ENCODE assay signal across 8 cellular contexts in the genomic region with DNA sequence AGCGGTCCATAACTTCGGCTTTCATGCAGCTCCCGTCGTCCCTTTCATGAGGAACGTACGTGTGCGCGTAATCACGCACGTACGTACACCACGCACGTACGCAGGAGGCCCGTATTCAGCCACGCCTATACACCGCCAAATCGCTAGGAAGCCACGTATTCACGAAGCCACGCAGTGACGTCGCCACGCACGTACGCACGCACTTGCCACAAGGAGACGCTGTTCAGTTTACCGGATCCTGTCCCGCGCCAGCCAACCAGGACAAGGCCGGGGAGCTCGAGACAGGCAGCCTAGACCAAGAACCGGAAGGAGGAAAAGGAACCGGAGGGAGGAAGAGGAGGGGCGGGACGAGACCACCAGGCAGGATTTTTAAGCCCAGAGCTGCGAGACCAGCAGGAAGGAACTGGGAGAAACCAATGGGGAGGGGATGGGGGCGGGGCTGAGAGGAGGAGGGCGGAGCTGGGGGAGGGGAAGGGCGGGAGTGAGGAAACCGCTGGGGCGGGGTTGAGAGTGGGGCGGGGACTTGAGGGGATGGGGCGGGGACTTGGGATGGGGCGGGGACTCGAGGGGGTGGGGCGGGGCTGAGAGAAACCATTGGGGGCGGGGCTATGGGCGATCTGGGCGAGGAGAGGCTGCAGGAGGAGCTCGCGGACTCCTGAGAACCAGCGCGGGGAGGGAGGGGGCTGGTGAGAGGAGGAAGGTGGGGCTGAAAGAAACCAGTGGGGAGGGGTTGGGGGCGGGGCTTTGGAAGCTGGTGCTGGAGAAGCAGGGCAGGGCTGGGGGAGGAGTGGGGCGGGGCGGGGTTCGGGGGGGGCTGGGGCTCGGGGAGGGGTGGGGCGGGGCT. TPM values are rescaled to one million over a fixed set of nuclear protein-coding genes. Genes with fewer than 3 reads are reported as not detected.
DNase-seq lines count a peak whose midpoint lies in the region; ATAC-seq lines count a peak whose summit lies in the region.

A gene (minus strand): TSS at position 65 of the 844 bp plus-strand sequence. CDS start 4,617 bp downstream, outside the sequence.

- DNase-seq in C1 segment of cervical spinal cord (lab: John Stamatoyannopoulos, UW), result peak; percentile 51 to 99 (median 86)
- peak; percentile 98 for DNase-seq in NCI-H748 (lab: John Stamatoyannopoulos, UW; ENCODE audit: unreplicated experiment)
- DNase-seq in activated CD4-positive, alpha-beta T cell treated with anti-CD3 and anti-CD28 coated beads, Interleukin-2, amount 50 U/mL, for 1 hour, result peak; percentile 88
- DNase-seq in cortex of kidney (lab: John Stamatoyannopoulos, UW), result peak; percentile 5
- peak; percentile 95 for DNase-seq in left colon
- peak; percentile 95 for DNase-seq in stimulated activated CD4-positive, alpha-beta T cell treated with anti-CD3 and anti-CD28 coated beads, Interleukin-1b, Interleukin-23, amount 100 ng/mL, for 48 hours

- intact Hi-C loops in left colon (cut with DNase I, micrococcal nuclease), result no loop called here

- ATAC-seq in GM19372 (IDR thresholded peaks at IDR 0.05; ENCODE audit: low read depth, unreplicated experiment) (peak; percentile 64), HG03558 (IDR thresholded peaks at IDR 0.05; ENCODE audit: extremely low read depth, unreplicated experiment) (peak; percentile 76), left colon (peak; percentile 55)

RNA-seq across cellular contexts. Expression of the gene that starts here (rescaled TPM):
- total RNA-seq in left colon, result 10 to 100 TPM; 30.0 to 31.7 TPM

Comparison
In these comparisons a context has a peak if more than half of its experiments do, and no peak if none do; other contexts are left out.
1. Peak in every context shown above with its lines: DNase-seq and ATAC-seq.
2. DNase-seq: peak in every context shown above with its lines; median percentile 98 in NCI-H748; 95 in left colon; 95 in stimulated activated CD4-positive, alpha-beta T cell treated with anti-CD3 and anti-CD28 coated beads, Interleukin-1b, Interleukin-23, amount 100 ng/mL, for 48 hours; 88 in activated CD4-positive, alpha-beta T cell treated with anti-CD3 and anti-CD28 coated beads, Interleukin-2, amount 50 U/mL, for 1 hour; 86 in C1 segment of cervical spinal cord; 5 in cortex of kidney.